ENCODE assay signal across 14 cellular contexts in genomic region chr9:136857606-136858412, GRCh38. TPM values are rescaled to one million over a fixed set of nuclear protein-coding genes. Genes with fewer than 3 reads are reported as not detected.
A peak's percentile ranks its signal among the peaks of the same experiment; 100 is the strongest.
DNase-seq lines count a peak whose midpoint lies in the region; ATAC-seq, FAIRE-seq and TF ChIP-seq lines count a peak whose summit lies in the region.
"Had no signal": no experiment of that assay in that cellular context is flagged by ENCODE, and none has a peak within 500 bp of the region (broad histone marks: within the 10 kb centered on the region; RNA-seq: fewer than 3 reads in every experiment).

No MANE protein-coding gene starts in this region.

- H3K27ac ChIP-seq in A549 (peak overlapping the region; percentile 79 to 89), VCaP (peak overlapping the region; percentile 80), left lung (no peak overlapping the region)
- H3K27ac ChIP-seq in BLaER1 treated with 17β-estradiol and CSF1 and Interleukin-3, amounts not matched to agents 10 nM and 100 nM: peak overlapping the region in 2 of 11 experiments; percentile 54 to 59; a peak in 3 of 22 replicates

- FAIRE-seq in A549 (lab: Jason Lieb, UNC) (no peak), H54 (lab: Jason Lieb, UNC) (no peak)

- intact Hi-C loops in left lung (cut with DNase I): loop anchor here in 1 of 2 donors (10.0 kb wide), 1 partner anchor 77 kb away; no protein-coding TSS in a partner anchor

- peak overlapping the region in 7 of 11 experiments; percentile 43 to 77 (median 59); a peak in 10 of 22 replicates for H3K9ac ChIP-seq in BLaER1 treated with 17β-estradiol and CSF1 and Interleukin-3, amounts not matched to agents 10 nM and 100 nM

- peaks cover 72% of the 10 kb centered on the region for H3K4me1 ChIP-seq in A549
- H3K4me1 ChIP-seq in BLaER1 treated with 17β-estradiol and CSF1 and Interleukin-3, amounts not matched to agents 10 nM and 100 nM: peaks cover 39 to 97% (median 81%) of the 10 kb centered on the region in 10 experiments; a peak in 19 of 20 replicates
- peaks cover 0 to 11% of the 10 kb centered on the region in 2 donors for H3K4me1 ChIP-seq in left lung

- 97% methylated on average over 4 of the region's 29 CpGs for WGBS in A549 (ENCODE audit: missing lambda C conversion rate)

- no peak for TF ChIP-seq EP300 in A549 (IDR thresholded peaks at IDR 0.05)

- POLR2A ChIA-PET in A549 (lab: Yijun Ruan, JAX): no interaction called here

- H3K36me3 ChIP-seq in BLaER1 treated with 17β-estradiol and CSF1 and Interleukin-3, amounts not matched to agents 10 nM and 100 nM: peaks cover 20 to 46% (median 25%) of the 10 kb centered on the region in 11 experiments
- peaks cover 0 to 34% of the 10 kb centered on the region in 2 donors for H3K36me3 ChIP-seq in left lung

- peaks cover 32 to 97% (median 83%) of the 10 kb centered on the region in 11 experiments; a peak in 21 of 22 replicates for H4K20me1 ChIP-seq in BLaER1 treated with 17β-estradiol and CSF1 and Interleukin-3, amounts not matched to agents 10 nM and 100 nM

- TF ChIP-seq RAD21 in A549 (conservative IDR thresholded peaks at IDR 0.05 in 1 of 2, IDR thresholded peaks at IDR 0.05 in 1 of 2): no peak

- TF ChIP-seq POLR2A in A549 (IDR thresholded peaks at IDR 0.05; ENCODE audit: low read length) (no peak), H54 (IDR thresholded peaks at IDR 0.05; ENCODE audit: low read depth, low read length) (no peak)

- CTCF ChIA-PET in A549 (lab: Yijun Ruan, JAX): interaction anchor here (0.6 to 2.9 kb wide), 7 partner anchors 15 to 177 kb away, joined by 3 to 14 read pairs (median 6); partner anchors contain the start of genes AJM1 and C8G

- ATAC-seq in A549: no peak
- no peak for ATAC-seq in left lung
- no peak for ATAC-seq in HG02885 (IDR thresholded peaks at IDR 0.05; ENCODE audit: poor library complexity, unreplicated experiment)
- ATAC-seq: CD8-positive, alpha-beta T cell had no signal

- H3K27me3 ChIP-seq in BLaER1 treated with 17β-estradiol and CSF1 and Interleukin-3, amounts not matched to agents 10 nM and 100 nM: no peaks in the 10 kb centered on the region
- no peaks in the 10 kb centered on the region for H3K27me3 ChIP-seq in left lung
- H3K27me3 ChIP-seq: esophagus squamous epithelium had no signal

- H3K4me3 ChIP-seq in A549: no peak overlapping the region
- H3K4me3 ChIP-seq in BLaER1 treated with 17β-estradiol and CSF1 and Interleukin-3, amounts not matched to agents 10 nM and 100 nM: no peak overlapping the region
- H3K4me3 ChIP-seq in left lung: no peak overlapping the region
- H3K4me3 ChIP-seq: esophagus squamous epithelium had no signal

- H3K9me3 ChIP-seq in A549 (no peaks in the 10 kb centered on the region), left lung (no peaks in the 10 kb centered on the region)
- H3K9me3 ChIP-seq in BLaER1 treated with 17β-estradiol and CSF1 and Interleukin-3, amounts not matched to agents 10 nM and 100 nM (replicated peaks in 1 of 11): no peaks in the 10 kb centered on the region
- H3K9me3 ChIP-seq: esophagus squamous epithelium had no signal

- DNase-seq in A549 (ENCODE audit: low read depth in 1 of 2, low spot score in 1 of 2) (peak in 1 of 2 experiments; percentile 9), left lung (peak; percentile 30 to 74), H54 (ENCODE audit: insufficient read length, low spot score) (no peak), cerebellum (ENCODE audit: low spot score) (no peak)
- DNase-seq: activated CD4-positive, alpha-beta T cell treated with anti-CD3 and anti-CD28 coated beads, Interleukin-2, amount 50 U/mL, for 1 hour; central memory CD4-positive, alpha-beta T cell; esophagus squamous epithelium; Karpas-422; NCI-H2081 treated with DMSO at 0.1 percent for 48 hours; OCI-M1 had no signal

- H3K4me2 ChIP-seq in A549: peak overlapping the region; percentile 70; the same call in 2 of the 3 replicates
- H3K4me2 ChIP-seq in BLaER1 treated with 17β-estradiol and CSF1 and Interleukin-3, amounts not matched to agents 10 nM and 100 nM: peak overlapping the region in 7 of 11 experiments; percentile 71 to 94 (median 83); a peak in 12 of 22 replicates

- no peak for TF ChIP-seq CTCF in A549 (IDR thresholded peaks at IDR 0.05)
- TF ChIP-seq CTCF in VCaP (conservative IDR thresholded peaks at IDR 0.05): no peak
- TF ChIP-seq CTCF in left lung (IDR thresholded peaks at IDR 0.05): no peak

TF ChIP-seq in A549, 52 proteins besides CTCF, POLR2A, EP300 and RAD21:
- TF ChIP-seq HMGXB4 (CRISPR knock-in tag; IDR thresholded peaks at IDR 0.05; ENCODE audit: borderline replicate concordance) (no peak), JUN (IDR thresholded peaks at IDR 0.05) (peak in 1 of 2 experiments; percentile 10; a peak in 1 of 5 replicates)
TF ChIP-seq in A549: peak in this region for 1.

RNA-seq across cellular contexts. Expression of gene MAMDC4, which starts 5.7 kb away (rescaled TPM):
- polyA plus RNA-seq in A549 (2011; rRNA removed) (1.3 and 1.5 TPM in 2 replicates), A549 (2017; fragmentation: RNase III; extraction: RNeasy Plus Mini Kit Qiagen cat#74134 plus additional on column Dnase treatment) (7.3 to 9.1 TPM (median 7.6 TPM) in 3 replicates)
- polyA plus RNA-seq in A549 (2012; cell fraction: cytosol; rRNA removed): 4.3 and 6.0 TPM in 2 replicates
- polyA plus RNA-seq in A549 (2012; cell fraction: nucleus; rRNA removed): 61.0 and 92.6 TPM in 2 replicates
- 0.50 and 0.68 TPM in 2 replicates for polyA minus RNA-seq in A549 (2011; rRNA and poly(A)+ RNA removed)
- total RNA-seq in left lung (10 to 100 TPM; 14.7 to 16.0 TPM), cerebellum (6.0 TPM)

RNA-seq across cellular contexts. Expression of gene EDF1, which starts 8.3 kb away (rescaled TPM):
- 284 and 464 TPM in 2 replicates for polyA plus RNA-seq in A549 (2011; rRNA removed)
- 581 and 858 TPM in 2 replicates for polyA plus RNA-seq in A549 (2012; cell fraction: cytosol; rRNA removed)
- polyA plus RNA-seq in A549 (2012; cell fraction: nucleus; rRNA removed): 426 and 433 TPM in 2 replicates
- 472 to 560 TPM (median 477 TPM) in 3 replicates for polyA plus RNA-seq in A549 (2017; fragmentation: RNase III; extraction: RNeasy Plus Mini Kit Qiagen cat#74134 plus additional on column Dnase treatment)
- polyA minus RNA-seq in A549 (2011; rRNA and poly(A)+ RNA removed): 105 and 129 TPM in 2 replicates
- total RNA-seq in left lung: 100 to 1,000 TPM; 247 to 288 TPM
- total RNA-seq in cerebellum: 83.1 TPM

RNA-seq across cellular contexts. Expression of gene PHPT1, which starts 8.6 kb away (rescaled TPM):
- 104 and 123 TPM in 2 replicates for polyA plus RNA-seq in A549 (2011; rRNA removed)
- polyA plus RNA-seq in A549 (2012; cell fraction: cytosol; rRNA removed): 510 and 515 TPM in 2 replicates
- polyA plus RNA-seq in A549 (2012; cell fraction: nucleus; rRNA removed): 329 and 453 TPM in 2 replicates
- polyA plus RNA-seq in A549 (2017; fragmentation: RNase III; extraction: RNeasy Plus Mini Kit Qiagen cat#74134 plus additional on column Dnase treatment): 234 to 261 TPM (median 239 TPM) in 3 replicates
- polyA minus RNA-seq in A549 (2011; rRNA and poly(A)+ RNA removed): 34.7 and 36.2 TPM in 2 replicates
- total RNA-seq in left lung: 100 to 1,000 TPM; 118 to 151 TPM
- 42.1 TPM for total RNA-seq in cerebellum

RNA-seq across cellular contexts. Expression of gene AJM1, which starts 15.5 kb away (rescaled TPM):
- polyA plus RNA-seq in A549 (2011; rRNA removed) (0.75 and 0.76 TPM in 2 replicates), A549 (2017; fragmentation: RNase III; extraction: RNeasy Plus Mini Kit Qiagen cat#74134 plus additional on column Dnase treatment) (3.0 to 3.6 TPM (median 3.2 TPM) in 3 replicates)
- 1.8 and 2.4 TPM in 2 replicates for polyA plus RNA-seq in A549 (2012; cell fraction: cytosol; rRNA removed)
- polyA plus RNA-seq in A549 (2012; cell fraction: nucleus; rRNA removed): 7.0 and 10.6 TPM in 2 replicates
- polyA minus RNA-seq in A549 (2011; rRNA and poly(A)+ RNA removed): 0.37 and 0.44 TPM in 2 replicates
- total RNA-seq in left lung (1 to 10 TPM; 1.7 to 2.6 TPM), cerebellum (1.8 TPM)

RNA-seq across cellular contexts. Expression of gene TRAF2, which starts 28.5 kb away (rescaled TPM):
- 23.8 and 24.5 TPM in 2 replicates for polyA plus RNA-seq in A549 (2011; rRNA removed)
- 76.3 and 84.0 TPM in 2 replicates for polyA plus RNA-seq in A549 (2012; cell fraction: cytosol; rRNA removed)
- 180 and 185 TPM in 2 replicates for polyA plus RNA-seq in A549 (2012; cell fraction: nucleus; rRNA removed)
- polyA plus RNA-seq in A549 (2017; fragmentation: RNase III; extraction: RNeasy Plus Mini Kit Qiagen cat#74134 plus additional on column Dnase treatment): 36.4 to 49.4 TPM (median 39.5 TPM) in 3 replicates
- 32.0 and 36.0 TPM in 2 replicates for polyA minus RNA-seq in A549 (2011; rRNA and poly(A)+ RNA removed)
- 10 to 100 TPM; 17.2 to 22.4 TPM for total RNA-seq in left lung
- total RNA-seq in cerebellum: 13.2 TPM

Comparison
In these comparisons a context has a peak if more than half of its experiments do, and no peak if none do; other contexts are left out.
1. DNase-seq: peak in left lung (2 of 2); none in H54 (single experiment) and cerebellum (single experiment).
2. H3K27ac ChIP-seq: peak in A549 (2 of 2) and VCaP (single experiment); none in left lung (0 of 2).